In genomic region chr19:45729774-45730388, GRCh38 we compare ENCODE assay signal across 6 cellular contexts. TPM values are rescaled to one million over a fixed set of nuclear protein-coding genes. Genes with fewer than 3 reads are reported as not detected.
DNase-seq lines count a peak whose midpoint lies in the region; ATAC-seq and TF ChIP-seq lines count a peak whose summit lies in the region.

No MANE protein-coding gene starts in this region.

- H3K4me1 ChIP-seq in BE2C (no peaks in the 10 kb centered on the region; the same call in 1 of the 2 replicates), OCI-LY3 (ENCODE audit: low read length) (peaks cover 6% of the 10 kb centered on the region), foreskin keratinocyte (peaks cover 10% of the 10 kb centered on the region)

- DNase-seq in BE2C (no peak), foreskin keratinocyte (peak in 1 of 2 donors; percentile 23), NCI-H146 treated with DMSO at 0.1 percent for 48 hours (lab: John Stamatoyannopoulos, UW; ENCODE audit: unreplicated experiment) (no peak), NCI-H526 treated with DMSO at 0.1 percent for 48 hours (lab: John Stamatoyannopoulos, UW) (no peak)
- DNase-seq in stimulated activated naive CD8-positive, alpha-beta T cell treated with anti-CD3 and anti-CD28 coated beads, Interleukin-15, Interleukin-2, amounts not matched to agents 100 U/mL and 50 U/mL, for 24 hours: peak; percentile 27

- peak overlapping the region; percentile 55 for H3K27ac ChIP-seq in OCI-LY3 (ENCODE audit: low read length)
- peak overlapping the region; percentile 57 for H3K27ac ChIP-seq in foreskin keratinocyte

- H3K9ac ChIP-seq in OCI-LY3 (ENCODE audit: low read length): peak overlapping the region; percentile 97

- H4K20me1 ChIP-seq in OCI-LY3 (ENCODE audit: insufficient read depth, low read length): 0 out of 2 replicates have a peak, but pooled peaks cover 7% of the 10 kb centered on the region

- no peaks in the 10 kb centered on the region for H3K9me3 ChIP-seq in BE2C
- H3K9me3 ChIP-seq in OCI-LY3 (ENCODE audit: insufficient read depth, low read length): no peaks in the 10 kb centered on the region

- H3K4me2 ChIP-seq in OCI-LY3 (ENCODE audit: low read length): peak overlapping the region; percentile 81

- peak; percentile 12 for ATAC-seq in foreskin keratinocyte
- ATAC-seq in stimulated activated naive CD8-positive, alpha-beta T cell treated with anti-CD3 and anti-CD28 coated beads, Interleukin-15, Interleukin-2, amounts not matched to agents 100 U/mL and 50 U/mL, for 24 hours: no peak

- no peaks in the 10 kb centered on the region for H3K36me3 ChIP-seq in BE2C
- H3K36me3 ChIP-seq in OCI-LY3 (replicated peaks; ENCODE audit: low read depth, low read length): no peaks in the 10 kb centered on the region

- H2AFZ ChIP-seq in OCI-LY3 (ENCODE audit: low read depth, low read length): no peak overlapping the region

- peaks cover 58% of the 10 kb centered on the region for H3K79me2 ChIP-seq in OCI-LY3 (ENCODE audit: low read length)

- H3K27me3 ChIP-seq in BE2C (no peaks in the 10 kb centered on the region), OCI-LY3 (ENCODE audit: low read depth, low read length) (no peaks in the 10 kb centered on the region), foreskin keratinocyte (no peaks in the 10 kb centered on the region)

- H3K4me3 ChIP-seq in BE2C (ENCODE audit: low read depth, low read length) (peak overlapping the region; percentile 92), OCI-LY3 (ENCODE audit: low read length) (peak overlapping the region; percentile 89)

- TF ChIP-seq CTCF in BE2C (IDR thresholded peaks at IDR 0.05; ENCODE audit: low read depth, low read length): no peak
- no peak for TF ChIP-seq CTCF in OCI-LY3 (IDR thresholded peaks at IDR 0.05; ENCODE audit: low read depth, low read length)
- TF ChIP-seq CTCF in foreskin keratinocyte (conservative IDR thresholded peaks at IDR 0.05): no peak

RNA-seq across cellular contexts. Expression of gene FBXO46, which starts 0.8 kb away (rescaled TPM):
- 10.9 TPM for polyA plus RNA-seq in BE2C (2012; ENCODE audit: insufficient read depth, insufficient read length, low read depth)
- total RNA-seq in foreskin keratinocyte: 8.0 and 8.4 TPM in 2 replicates
- polyA plus RNA-seq in foreskin keratinocyte: 5.4 and 5.6 TPM in 2 replicates

RNA-seq across cellular contexts. Expression of gene MEIOSIN, which starts 3.4 kb away (rescaled TPM):
- 0.31 TPM for polyA plus RNA-seq in BE2C (2012; ENCODE audit: insufficient read depth, insufficient read length, low read depth)
- total RNA-seq in foreskin keratinocyte: not detected in 2 replicates
- not detected in 2 replicates for polyA plus RNA-seq in foreskin keratinocyte

RNA-seq across cellular contexts. Expression of gene QPCTL, which starts 37.4 kb away (rescaled TPM):
- polyA plus RNA-seq in BE2C (2012; ENCODE audit: insufficient read depth, insufficient read length, low read depth): 4.4 TPM
- total RNA-seq in foreskin keratinocyte: 10.9 and 12.0 TPM in 2 replicates
- polyA plus RNA-seq in foreskin keratinocyte: 12.6 and 14.5 TPM in 2 replicates

RNA-seq across cellular contexts. Expression of gene SNRPD2, which starts 38.1 kb away (rescaled TPM):
- 1,335 TPM for polyA plus RNA-seq in BE2C (2012; ENCODE audit: insufficient read depth, insufficient read length, low read depth)
- total RNA-seq in foreskin keratinocyte: 580 and 668 TPM in 2 replicates
- 688 and 761 TPM in 2 replicates for polyA plus RNA-seq in foreskin keratinocyte

RNA-seq across cellular contexts. Expression of gene SIX5, which starts 39.2 kb away (rescaled TPM):
- 3.3 TPM for polyA plus RNA-seq in BE2C (2012; ENCODE audit: insufficient read depth, insufficient read length, low read depth)
- total RNA-seq in foreskin keratinocyte: 5.4 and 7.8 TPM in 2 replicates
- 8.1 and 10.6 TPM in 2 replicates for polyA plus RNA-seq in foreskin keratinocyte
